18 cellular contexts compared by ENCODE assay signal in genomic region chr22:22157500-22157822, GRCh38.
DNase-seq lines count a peak whose midpoint lies in the region; FAIRE-seq and TF ChIP-seq lines count a peak whose summit lies in the region.
"Had no signal": no experiment of that assay in that cellular context is flagged by ENCODE, and none has a peak within 500 bp of the region (broad histone marks: within the 10 kb centered on the region; RNA-seq: fewer than 3 reads in every experiment).

No MANE protein-coding gene starts in this region.

- no peaks in the 10 kb centered on the region for H3K9me3 ChIP-seq in KOPT-K1 (ENCODE audit: insufficient read depth, low read length, poor library complexity, severe bottlenecking)
- 0 out of 4 replicates have a peak, but pooled peaks cover 2 to 3% of the 10 kb centered on the region in 2 experiments for H3K9me3 ChIP-seq in H1 (ENCODE audit: insufficient read depth in 2 of 2, low read depth in 1 of 2, low read length in 1 of 2)
- no peaks in the 10 kb centered on the region for H3K9me3 ChIP-seq in H9 (ENCODE audit: control insufficient read depth, low read depth, low read length)
- H3K9me3 ChIP-seq: left lung, thoracic aorta had no signal

- H3K14ac ChIP-seq in H1 (ENCODE audit: insufficient read length): no peak overlapping the region
- no peak overlapping the region for H3K14ac ChIP-seq in H9 (ENCODE audit: insufficient read depth, low read length)

- H2BK12ac ChIP-seq in H1 (ENCODE audit: low read depth, low read length) (no peak overlapping the region), H9 (ENCODE audit: insufficient read length, low read depth, low read length) (no peak overlapping the region)

- H3K4me1 ChIP-seq in H1 (replicated peaks in 1 of 4; ENCODE audit: control insufficient read depth in 3 of 4, insufficient read depth in 4 of 4, low read length in 3 of 4) (no peaks in the 10 kb centered on the region), H9 (ENCODE audit: insufficient read depth, low read length) (no peaks in the 10 kb centered on the region)

- H4K8ac ChIP-seq in H1 (ENCODE audit: extremely low read depth, insufficient read depth, low read length) (no peak overlapping the region), H9 (replicated peaks; ENCODE audit: insufficient read length, low read depth, low read length) (no peak overlapping the region)

- TF ChIP-seq EP300 in H1 (IDR thresholded peaks at IDR 0.05; ENCODE audit: borderline replicate concordance in 1 of 2, low read depth in 2 of 2, low read length in 2 of 2): no peak

- H3K4me1 Mint-ChIP-seq in progenitor cell of endocrine pancreas (ENCODE audit: low read depth) (peaks cover 5% of the 10 kb centered on the region), H9 (no peaks in the 10 kb centered on the region)
- H3K4me1 Mint-ChIP-seq: mesothelial cell of epicardium had no signal

- H3K36me3 ChIP-seq in KOPT-K1 (ENCODE audit: insufficient read depth, low read length) (no peaks in the 10 kb centered on the region), H1 (ENCODE audit: control insufficient read depth in 2 of 4, insufficient read depth in 4 of 4, low read length in 3 of 4) (no peaks in the 10 kb centered on the region)
- H3K36me3 ChIP-seq: left lung, thoracic aorta had no signal

- peaks cover 62 to 79% (median 73%) of the 10 kb centered on the region in 4 experiments for H3K27me3 ChIP-seq in H1 (replicated peaks in 1 of 4; ENCODE audit: control insufficient read depth in 3 of 4, extremely low read depth in 1 of 4, insufficient read depth in 3 of 4, low read length in 3 of 4)
- peaks cover 56% of the 10 kb centered on the region for H3K27me3 ChIP-seq in H9 (ENCODE audit: insufficient read depth, low read length)

- H3K18ac ChIP-seq in H1 (ENCODE audit: extremely low read depth, low read length) (no peak overlapping the region), H9 (ENCODE audit: insufficient read length, low read depth, low read length) (no peak overlapping the region)

- H4K91ac ChIP-seq in H1 (replicated peaks; ENCODE audit: insufficient read length, low read length): no peak overlapping the region
- no peak overlapping the region for H4K91ac ChIP-seq in H9 (ENCODE audit: insufficient read length, low read depth, low read length)

- no peak overlapping the region for H4K5ac ChIP-seq in H1 (ENCODE audit: insufficient read length, low read depth, low read length)
- H4K5ac ChIP-seq in H9 (ENCODE audit: insufficient read length, low read depth, low read length): no peak overlapping the region

- H3K27ac Mint-ChIP-seq in progenitor cell of endocrine pancreas: peak overlapping the region; percentile 41
- no peak overlapping the region for H3K27ac Mint-ChIP-seq in H9
- H3K27ac Mint-ChIP-seq: mesothelial cell of epicardium had no signal

- H3K9me3 Mint-ChIP-seq in progenitor cell of endocrine pancreas (ENCODE audit: low read depth) (no peaks in the 10 kb centered on the region), H9 (peaks cover 3 to 4% of the 10 kb centered on the region in 2 experiments; a peak in 3 of 5 replicates)
- H3K9me3 Mint-ChIP-seq: activated naive CD4-positive, alpha-beta T cell treated with anti-CD3 and anti-CD28 coated beads, Interleukin-2, amount 50 U/mL, for 24 hours; activated T-helper 1 cell treated with anti-CD3 and anti-CD28 coated beads, Interleukin-12 subunit alpha, Interleukin-12 subunit beta, Interleukin-2, Interleukin-4 antibody, amounts not matched to agents 30 ng/mL and 10 ng/mL and 1 ng/mL, durations not matched to agents 14 hours and 24 hours and 36 hours; mesothelial cell of epicardium; natural killer cell treated with Interleukin-12 subunit alpha and Interleukin-12 subunit beta and Interleukin-15 and Interleukin-18, amount 100 ng/mL, for 72 hours had no signal

- no peak for DNase-seq in GM18507 (ENCODE audit: extremely low spot score, insufficient read length, low read depth)
- no peak for DNase-seq in H1 (ENCODE audit: low read depth in 1 of 2, low spot score in 2 of 2)
- DNase-seq in progenitor cell of endocrine pancreas (ENCODE audit: low spot score, unreplicated experiment): no peak
- no peak for DNase-seq in H9
- DNase-seq in NCI-H510A treated with DMSO at 0.1 percent for 48 hours (lab: John Stamatoyannopoulos, UW): no peak
- DNase-seq in NAMALWA (ENCODE audit: low spot score): no peak
- DNase-seq in KG1 (lab: John Stamatoyannopoulos, UW): no peak
- DNase-seq: left lung, NCI-H748 treated with DMSO at 0.1 percent for 48 hours, SIG-M5 had no signal

- no peak for TF ChIP-seq POLR2A in H1 (IDR thresholded peaks at IDR 0.05; ENCODE audit: control extremely low read depth in 1 of 2, low read depth in 2 of 2, low read length in 2 of 2)

- H2AFZ ChIP-seq in H1 (ENCODE audit: low read length) (no peak overlapping the region), H9 (ENCODE audit: low read length) (no peak overlapping the region)

- H2BK15ac ChIP-seq in H1 (ENCODE audit: low read length) (no peak overlapping the region), H9 (ENCODE audit: low read depth, low read length) (no peak overlapping the region)

- CTCF ChIA-PET in H1 (lab: Charles Lee; ENCODE audit: partially characterized antibody): interaction anchor here (0.6 to 2.4 kb wide), 21 partner anchors 9 to 174 kb away, joined by 3 to 19 read pairs (median 5); no protein-coding TSS in a partner anchor

- H3K4ac ChIP-seq in H1 (replicated peaks; ENCODE audit: insufficient read length, low read depth, low read length): no peak overlapping the region
- H3K4ac ChIP-seq in H9 (ENCODE audit: low read depth, low read length): no peak overlapping the region

- TF ChIP-seq CTCF in H1 (IDR thresholded peaks at IDR 0.05; ENCODE audit: control extremely low read depth in 1 of 3, insufficient read depth in 1 of 3, low read depth in 1 of 3, low read length in 3 of 3): no peak
- no peak for TF ChIP-seq CTCF in progenitor cell of endocrine pancreas (IDR thresholded peaks at IDR 0.05; ENCODE audit: unreplicated experiment)
- no peak for TF ChIP-seq CTCF in H9 (conservative IDR thresholded peaks at IDR 0.05)

- no peak overlapping the region for H3K4me3 Mint-ChIP-seq in progenitor cell of endocrine pancreas (ENCODE audit: low read depth)
- H3K4me3 Mint-ChIP-seq in H9: no peak overlapping the region
- H3K4me3 Mint-ChIP-seq: activated naive CD4-positive, alpha-beta T cell treated with anti-CD3 and anti-CD28 coated beads, Interleukin-2, amount 50 U/mL, for 24 hours; activated T-helper 1 cell treated with anti-CD3 and anti-CD28 coated beads, Interleukin-12 subunit alpha, Interleukin-12 subunit beta, Interleukin-2, Interleukin-4 antibody, amounts not matched to agents 30 ng/mL and 10 ng/mL and 1 ng/mL, durations not matched to agents 14 hours and 24 hours and 36 hours; mesothelial cell of epicardium; natural killer cell treated with Interleukin-12 subunit alpha and Interleukin-12 subunit beta and Interleukin-15 and Interleukin-18, amount 100 ng/mL, for 72 hours had no signal

- no peak overlapping the region for H2AK5ac ChIP-seq in H1 (ENCODE audit: low read depth, low read length)
- no peak overlapping the region for H2AK5ac ChIP-seq in H9 (ENCODE audit: insufficient read length, low read length)

- no peak overlapping the region for H3T11ph ChIP-seq in H9 (ENCODE audit: low read length)

- H3K36me3 Mint-ChIP-seq in progenitor cell of endocrine pancreas (ENCODE audit: insufficient read depth): no peaks in the 10 kb centered on the region
- H3K36me3 Mint-ChIP-seq in H9 (ENCODE audit: insufficient read depth in 1 of 3, low read depth in 3 of 3): no peaks in the 10 kb centered on the region; a peak in 1 of 7 replicates
- H3K36me3 Mint-ChIP-seq: activated naive CD4-positive, alpha-beta T cell treated with anti-CD3 and anti-CD28 coated beads, Interleukin-2, amount 50 U/mL, for 24 hours; CD8-positive, alpha-beta memory T cell; mesothelial cell of epicardium; natural killer cell treated with Interleukin-12 subunit alpha and Interleukin-12 subunit beta and Interleukin-15 and Interleukin-18, amount 100 ng/mL, for 72 hours had no signal

- H3K23ac ChIP-seq in H1 (ENCODE audit: insufficient read length): no peak overlapping the region
- no peak overlapping the region for H3K23ac ChIP-seq in H9 (ENCODE audit: insufficient read length, low read depth, low read length)

- H3K27me3 Mint-ChIP-seq in progenitor cell of endocrine pancreas (peaks cover 53% of the 10 kb centered on the region), H9 (ENCODE audit: low read depth) (peaks cover 97% of the 10 kb centered on the region)
- H3K27me3 Mint-ChIP-seq: activated naive CD4-positive, alpha-beta T cell treated with anti-CD3 and anti-CD28 coated beads, Interleukin-2, amount 50 U/mL, for 24 hours had no signal

- peaks cover 0 to 2% of the 10 kb centered on the region in 2 experiments for H4K20me1 ChIP-seq in H1 (replicated peaks in 1 of 2; ENCODE audit: control insufficient read depth in 1 of 2, insufficient read depth in 2 of 2, low read length in 2 of 2)
- H4K20me1 ChIP-seq in H9 (ENCODE audit: control insufficient read depth, insufficient read depth, insufficient read length): no peaks in the 10 kb centered on the region

- H3K4me2 ChIP-seq in H1 (ENCODE audit: insufficient read depth in 1 of 2, low read depth in 2 of 2, low read length in 2 of 2) (no peak overlapping the region), H9 (ENCODE audit: insufficient read depth, insufficient read length, low read length) (no peak overlapping the region)

- 84% methylated on average over 5 of the region's 5 CpGs; no CpG with 5 or more reads in 1 of the 2 experiments for WGBS in H1 (ENCODE audit: extremely low coverage in 1 of 2, insufficient coverage in 1 of 2, insufficient read length in 1 of 2, insufficient replicate concordance in 2 of 2, low coverage in 1 of 2, low lambda C conversion rate in 2 of 2, missing lambda C conversion rate in 1 of 2), 2 experiments
- WGBS in H9 (ENCODE audit: extremely low coverage, insufficient read length, low lambda C conversion rate): no CpG with 5 or more reads among the region's 5 CpGs

- H2BK120ac ChIP-seq in H1 (replicated peaks; ENCODE audit: low read depth, low read length) (no peak overlapping the region), H9 (ENCODE audit: low read depth, low read length, poor library complexity, severe bottlenecking) (no peak overlapping the region)

- H3K9ac ChIP-seq in H1 (replicated peaks in 1 of 4; ENCODE audit: extremely low read depth in 1 of 4, low read depth in 3 of 4, low read length in 3 of 4) (no peak overlapping the region), H9 (ENCODE audit: extremely low read depth, insufficient read length, low read length) (no peak overlapping the region)

- no peak for TF ChIP-seq RAD21 in H1 (IDR thresholded peaks at IDR 0.05 in 1 of 2, conservative IDR thresholded peaks at IDR 0.05 in 1 of 2; ENCODE audit: low read depth in 2 of 2, low read length in 2 of 2)

- H2BK5ac ChIP-seq in H1 (ENCODE audit: low read depth, low read length): no peak overlapping the region
- H2BK5ac ChIP-seq in H9 (ENCODE audit: insufficient read length, low read length): no peak overlapping the region

- POLR2A ChIA-PET in H1 (lab: Charles Lee; ENCODE audit: partially characterized antibody): no interaction called here

- no peak overlapping the region for H3K4me3 ChIP-seq in H1 (ENCODE audit: extremely low read depth in 1 of 4, insufficient read depth in 2 of 4, low read depth in 3 of 4, low read length in 4 of 4)
- H3K4me3 ChIP-seq: left lung, thoracic aorta had no signal

- H3K27ac ChIP-seq in KOPT-K1 (ENCODE audit: low read depth, low read length, poor library complexity, severe bottlenecking) (peak overlapping the region; percentile 14), H1 (ENCODE audit: low read depth, low read length) (no peak overlapping the region), H9 (ENCODE audit: insufficient read length, low read depth, low read length) (no peak overlapping the region)
- H3K27ac ChIP-seq: epithelial cell of prostate, left lung, thoracic aorta had no signal

- H3K56ac ChIP-seq in H1 (replicated peaks; ENCODE audit: insufficient read length, low read depth, low read length) (no peak overlapping the region), H9 (ENCODE audit: insufficient read length, low read depth, low read length) (no peak overlapping the region)

- H2BK20ac ChIP-seq in H1 (ENCODE audit: low read length) (no peak overlapping the region), H9 (ENCODE audit: low read depth, low read length, poor library complexity, severe bottlenecking) (no peak overlapping the region)

- FAIRE-seq in GM18507 (lab: Jason Lieb, UNC) (peak; percentile 9), H1 (lab: Jason Lieb, UNC) (no peak)

- H3K23me2 ChIP-seq in H1 (ENCODE audit: low read depth, low read length) (no peaks in the 10 kb centered on the region), H9 (ENCODE audit: insufficient read length, low read depth, low read length, poor library complexity, severe bottlenecking) (no peaks in the 10 kb centered on the region)

- H3K79me1 ChIP-seq in H1 (ENCODE audit: low read depth, low read length) (no peaks in the 10 kb centered on the region), H9 (ENCODE audit: insufficient read depth, low read depth, low read length, poor library complexity, severe bottlenecking) (no peaks in the 10 kb centered on the region)

- H3K79me2 ChIP-seq in H1 (ENCODE audit: control insufficient read depth in 1 of 2, insufficient read depth in 2 of 2, low read length in 2 of 2) (no peaks in the 10 kb centered on the region), H9 (ENCODE audit: insufficient read depth, low read length) (no peaks in the 10 kb centered on the region)
